ENCODE assay signal across 9 cellular contexts in the genomic region with DNA sequence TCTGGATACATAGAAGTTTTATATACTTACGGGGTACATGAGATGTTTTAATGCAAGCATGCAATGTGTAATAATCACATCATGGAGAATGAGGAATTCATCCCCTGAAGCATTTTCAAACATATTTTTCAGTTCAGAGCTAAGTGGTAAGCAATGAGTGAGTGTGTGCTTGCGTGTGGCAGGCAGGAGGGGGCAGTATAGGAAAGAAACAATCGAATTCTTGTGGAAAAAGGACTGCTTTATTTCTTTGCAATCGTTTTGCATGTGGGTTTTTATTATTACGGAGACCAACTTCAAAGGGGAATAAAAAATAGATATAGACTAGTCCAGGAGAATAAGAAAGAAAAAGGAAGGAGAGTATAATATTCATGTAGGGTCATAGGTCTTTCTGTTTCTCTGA.
DNase-seq lines count a peak whose midpoint lies in the region; ATAC-seq and TF ChIP-seq lines count a peak whose summit lies in the region.
"Had no signal": no experiment of that assay in that cellular context is flagged by ENCODE, and none has a peak within 500 bp of the region (broad histone marks: within the 10 kb centered on the region; RNA-seq: fewer than 3 reads in every experiment).

No MANE protein-coding gene starts in this region.

- POLR2A ChIA-PET in activated CD4-positive, alpha-beta memory T cell treated with anti-CD3 and anti-CD28 coated beads for 36 hours (lab: Charles Lee) = no interaction called here
- POLR2A ChIA-PET in naive thymus-derived CD4-positive, alpha-beta T cell (lab: Charles Lee) = no interaction called here

- H3K27ac Mint-ChIP-seq in activated CD4-positive, alpha-beta memory T cell treated with anti-CD3 and anti-CD28 coated beads for 36 hours = no peak overlapping the region
- no peak overlapping the region for H3K27ac Mint-ChIP-seq in naive thymus-derived CD4-positive, alpha-beta T cell

- H3K27ac ChIP-seq in naive thymus-derived CD4-positive, alpha-beta T cell (ENCODE audit: low read depth, low read length) = no peak overlapping the region

- no peaks in the 10 kb centered on the region for H3K9me2 ChIP-seq in Loucy (replicated peaks; ENCODE audit: low read depth, low read length)

- no peaks in the 10 kb centered on the region for H3K36me3 ChIP-seq in Loucy (ENCODE audit: insufficient read depth, low read length)
- H3K36me3 ChIP-seq in naive thymus-derived CD4-positive, alpha-beta T cell (ENCODE audit: control insufficient read depth in 2 of 3, insufficient read depth in 3 of 3, low read length in 3 of 3) = no peaks in the 10 kb centered on the region

- H3K36me3 Mint-ChIP-seq in activated CD4-positive, alpha-beta memory T cell treated with anti-CD3 and anti-CD28 coated beads for 36 hours = no peaks in the 10 kb centered on the region
- H3K36me3 Mint-ChIP-seq in naive thymus-derived CD4-positive, alpha-beta T cell = peaks cover 0 to 5% (median 0%) of the 10 kb centered on the region in 5 donors

- H3K4me3 ChIP-seq in Loucy (ENCODE audit: low read length, poor library complexity, severe bottlenecking) (no peak overlapping the region), fibroblast of villous mesenchyme (ENCODE audit: low read depth, low read length) (no peak overlapping the region)
- H3K4me3 ChIP-seq in naive thymus-derived CD4-positive, alpha-beta T cell (ENCODE audit: low read length) = no peak overlapping the region

- DNase-seq in Ammon's horn (ENCODE audit: low spot score) = peak; percentile 24
- DNase-seq in fibroblast of villous mesenchyme (ENCODE audit: low read depth) = no peak
- no peak for DNase-seq in activated CD4-positive, alpha-beta memory T cell treated with anti-CD3 and anti-CD28 coated beads for 36 hours
- DNase-seq in dedifferentiated amniotic fluid mesenchymal stem cell (ENCODE audit: extremely low spot score) = no peak
- DNase-seq in NCI-H2196 treated with DMSO at 0.1 percent for 48 hours (lab: John Stamatoyannopoulos, UW; ENCODE audit: unreplicated experiment) = no peak
- DNase-seq in naive thymus-derived CD4-positive, alpha-beta T cell = no peak
- DNase-seq: activated T-cell treated with anti-CD3 and anti-CD28 coated beads, Interleukin-2, amount 50 U/mL, for 4 hours had no signal

- no peaks in the 10 kb centered on the region for H3K27me3 ChIP-seq in Loucy (ENCODE audit: insufficient read depth, low read length, poor library complexity, severe bottlenecking)
- no peaks in the 10 kb centered on the region for H3K27me3 ChIP-seq in naive thymus-derived CD4-positive, alpha-beta T cell (ENCODE audit: control insufficient read depth in 2 of 2, insufficient read depth in 2 of 2, low read length in 2 of 2)

- intact Hi-C loops in activated CD4-positive, alpha-beta memory T cell treated with anti-CD3 and anti-CD28 coated beads for 36 hours (cut with micrococcal nuclease) = no loop called here
- intact Hi-C loops in naive thymus-derived CD4-positive, alpha-beta T cell (cut with micrococcal nuclease) = no loop called here

- no peaks in the 10 kb centered on the region for H3K4me1 ChIP-seq in Loucy (ENCODE audit: insufficient read depth, low read length, poor library complexity, severe bottlenecking)
- H3K4me1 ChIP-seq in naive thymus-derived CD4-positive, alpha-beta T cell (ENCODE audit: control insufficient read depth in 2 of 2, insufficient read depth in 2 of 2, low read length in 2 of 2) = no peaks in the 10 kb centered on the region

- H3K4me1 Mint-ChIP-seq in activated CD4-positive, alpha-beta memory T cell treated with anti-CD3 and anti-CD28 coated beads for 36 hours (ENCODE audit: low read depth) = no peaks in the 10 kb centered on the region
- no peaks in the 10 kb centered on the region for H3K4me1 Mint-ChIP-seq in naive thymus-derived CD4-positive, alpha-beta T cell

- TF ChIP-seq CTCF in Loucy (conservative IDR thresholded peaks at IDR 0.05; ENCODE audit: low read length) = peak; percentile 58
- peak; percentile 25 for TF ChIP-seq CTCF in fibroblast of villous mesenchyme (IDR thresholded peaks at IDR 0.05; ENCODE audit: insufficient read depth, low read depth, low read length)

- H3K4me2 ChIP-seq in Loucy (ENCODE audit: low read depth, low read length, poor library complexity, severe bottlenecking) = no peak overlapping the region

- peak; percentile 25 for ATAC-seq in GM18907 (IDR thresholded peaks at IDR 0.05; ENCODE audit: unreplicated experiment)
- no peak for ATAC-seq in naive thymus-derived CD4-positive, alpha-beta T cell
- ATAC-seq: activated T-cell treated with anti-CD3 and anti-CD28 coated beads, Interleukin-2, amount 50 U/mL, for 4 hours had no signal

- no peaks in the 10 kb centered on the region for H3F3A ChIP-seq in Loucy (ENCODE audit: low read depth)

- no peak overlapping the region for H3K4me3 Mint-ChIP-seq in activated CD4-positive, alpha-beta memory T cell treated with anti-CD3 and anti-CD28 coated beads for 36 hours
- H3K4me3 Mint-ChIP-seq in naive thymus-derived CD4-positive, alpha-beta T cell = no peak overlapping the region
- H3K4me3 Mint-ChIP-seq: activated T-cell treated with anti-CD3 and anti-CD28 coated beads, Interleukin-2, amount 50 U/mL, for 4 hours had no signal

- H4K20me1 ChIP-seq in Loucy (ENCODE audit: insufficient read depth, low read length, poor library complexity, severe bottlenecking) = no peaks in the 10 kb centered on the region

- H3K9me3 Mint-ChIP-seq in activated CD4-positive, alpha-beta memory T cell treated with anti-CD3 and anti-CD28 coated beads for 36 hours = peaks cover 20% of the 10 kb centered on the region
- H3K9me3 Mint-ChIP-seq in naive thymus-derived CD4-positive, alpha-beta T cell = peaks cover 0 to 20% (median 8%) of the 10 kb centered on the region in 11 donors

- peaks cover 19% of the 10 kb centered on the region for H3K9me3 ChIP-seq in Loucy (ENCODE audit: insufficient read depth, low read depth, low read length)
- H3K9me3 ChIP-seq in naive thymus-derived CD4-positive, alpha-beta T cell (ENCODE audit: control insufficient read depth in 2 of 3, low read length in 3 of 3) = no peaks in the 10 kb centered on the region

- H3K9ac ChIP-seq in Loucy (ENCODE audit: low read depth, low read length, poor library complexity, severe bottlenecking) = no peak overlapping the region

- CTCF ChIA-PET in activated CD4-positive, alpha-beta memory T cell treated with anti-CD3 and anti-CD28 coated beads for 36 hours (lab: Charles Lee) = no interaction called here
- CTCF ChIA-PET in naive thymus-derived CD4-positive, alpha-beta T cell (lab: Charles Lee) = no interaction called here

- H3K27me3 Mint-ChIP-seq in activated CD4-positive, alpha-beta memory T cell treated with anti-CD3 and anti-CD28 coated beads for 36 hours = no peaks in the 10 kb centered on the region
- H3K27me3 Mint-ChIP-seq in naive thymus-derived CD4-positive, alpha-beta T cell = no peaks in the 10 kb centered on the region

- H2AFZ ChIP-seq in Loucy (ENCODE audit: low read length) = no peak overlapping the region

- no peaks in the 10 kb centered on the region for H3K79me2 ChIP-seq in Loucy (ENCODE audit: insufficient read depth, low read length)
